In the genomic region with DNA sequence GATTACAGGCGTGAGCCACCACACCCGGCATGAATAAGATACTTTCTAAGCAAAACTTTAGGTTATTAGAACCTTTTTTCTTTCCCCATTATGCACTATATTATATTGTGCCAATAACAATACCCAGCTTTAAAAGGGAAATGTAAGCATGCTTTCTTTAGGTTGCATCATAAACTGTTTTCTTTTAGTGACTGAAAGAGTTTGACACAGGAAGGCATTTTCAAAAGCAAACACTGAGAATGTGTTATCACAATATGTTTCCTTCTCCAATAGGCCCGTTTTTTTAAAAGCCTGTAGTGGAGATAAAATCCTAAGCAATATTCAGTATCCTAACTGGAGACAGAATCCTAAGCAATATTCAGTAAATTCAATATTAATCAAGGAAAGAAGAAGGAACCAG, we compare ENCODE assay signal across 20 cellular contexts.
"Had no signal": no experiment of that assay in that cellular context is flagged by ENCODE, and none has a peak within 500 bp of the region (broad histone marks: within the 10 kb centered on the region; RNA-seq: fewer than 3 reads in every experiment).

No MANE protein-coding gene starts in this region.

- H3K79me2 ChIP-seq: parathyroid adenoma had no signal

- H3K27me3 ChIP-seq: gastroesophageal sphincter, heart right ventricle, neutrophil, upper lobe of right lung had no signal

- H3K36me3 ChIP-seq: gastroesophageal sphincter, heart right ventricle, left lung, neutrophil, upper lobe of right lung had no signal

- H3K9ac ChIP-seq: parathyroid adenoma had no signal

- H3K27ac ChIP-seq: gastroesophageal sphincter, heart right ventricle, left lung, neutrophil, parathyroid adenoma, upper lobe of right lung had no signal

- H2AFZ ChIP-seq: parathyroid adenoma had no signal

- H3K4me3 ChIP-seq: gastroesophageal sphincter, heart right ventricle, left lung, upper lobe of right lung had no signal

- H3K9me3 ChIP-seq: gastroesophageal sphincter, heart right ventricle, left lung, neutrophil, upper lobe of right lung had no signal

- H3K4me1 ChIP-seq: gastroesophageal sphincter, heart right ventricle, left lung, parathyroid adenoma, upper lobe of right lung had no signal

- DNase-seq: activated CD4-positive, alpha-beta T cell treated with anti-CD3 and anti-CD28 coated beads, Interleukin-2, amount 50 U/mL, for 1 hour; activated CD4-positive, CD25-positive, alpha-beta regulatory T cell treated with anti-CD3 and anti-CD28 coated beads, Interleukin-2, amount 50 U/mL, for 72 hours; activated CD8-positive, alpha-beta memory T cell treated with anti-CD3 and anti-CD28 coated beads for 24 hours; activated CD8-positive, alpha-beta memory T cell treated with anti-CD3 and anti-CD28 coated beads, Interleukin-2, amount 50 U/mL, for 48 hours; activated effector memory CD4-positive, alpha-beta T cell treated with Interleukin-2 at 50 U/mL for 16 hours; activated naive CD4-positive, alpha-beta T cell treated with anti-CD3 and anti-CD28 coated beads, Interleukin-2, amount 50 U/mL, for 16 hours; activated T-cell treated with anti-CD3 and anti-CD28 coated beads, Interleukin-2, amount 50 U/mL, for 48 hours; effector memory CD8-positive, alpha-beta T cell; heart right ventricle; left lung; stimulated activated CD4-positive, alpha-beta T cell treated with anti-CD3 and anti-CD28 coated beads, Interleukin-4, amount 100 ng/mL, for 4 hours; upper lobe of right lung had no signal

- ATAC-seq: effector memory CD8-positive, alpha-beta T cell; gastroesophageal sphincter; heart right ventricle; left lung; natural killer cell treated with Interleukin-12 subunit alpha and Interleukin-12 subunit beta and Interleukin-15 and Interleukin-18, amount 100 ng/mL, for 72 hours; sciatic nerve; stimulated activated memory B cell treated with anti-CD40 and anti-IgM and Interleukin-4, amounts not matched to agents 10 μg/mL and 1 μg/mL and 100 μg/mL, for 72 hours; upper lobe of right lung had no signal

- FAIRE-seq: astrocyte, bronchial epithelial cell had no signal
